14 cellular contexts compared by ENCODE assay signal in genomic region chr1:8587784-8588183, GRCh38.
DNase-seq lines count a peak whose midpoint lies in the region; ATAC-seq and TF ChIP-seq lines count a peak whose summit lies in the region.
"Had no signal": no experiment of that assay in that cellular context is flagged by ENCODE, and none has a peak within 500 bp of the region (broad histone marks: within the 10 kb centered on the region; RNA-seq: fewer than 3 reads in every experiment).

No MANE protein-coding gene starts in this region.

- ATAC-seq in activated T-cell treated with anti-CD3 and anti-CD28 coated beads, Interleukin-2, amount 50 U/mL, for 4 hours, result peak; percentile 38 to 46
- ATAC-seq in upper lobe of left lung (ENCODE audit: low FRiP score in 2 of 2), result no peak
- ATAC-seq in HG03139 (IDR thresholded peaks at IDR 0.05; ENCODE audit: unreplicated experiment), result no peak

- H3K4me3 ChIP-seq in WERI-Rb-1 (ENCODE audit: low read depth, low read length) (no peak overlapping the region), endodermal cell (ENCODE audit: low read length) (no peak overlapping the region), upper lobe of left lung (no peak overlapping the region)

- 61 to 72% methylated on average over 3 to 4 of the region's 5 CpGs for WGBS in endodermal cell (ENCODE audit: insufficient coverage in 1 of 2, insufficient read length in 1 of 2), 2 experiments
- WGBS in upper lobe of left lung, 2 donors, result 58 to 71% methylated on average over 4 of the region's 5 CpGs

- no peak for TF ChIP-seq CTCF in WERI-Rb-1 (IDR thresholded peaks at IDR 0.05; ENCODE audit: low read depth, low read length)
- no peak for TF ChIP-seq CTCF in endodermal cell (conservative IDR thresholded peaks at IDR 0.05)
- no peak for TF ChIP-seq CTCF in progenitor cell of endocrine pancreas (IDR thresholded peaks at IDR 0.05; ENCODE audit: unreplicated experiment)
- no peak for TF ChIP-seq CTCF in upper lobe of left lung (IDR thresholded peaks at IDR 0.05)

- no peak for TF ChIP-seq EP300 in upper lobe of left lung (IDR thresholded peaks at IDR 0.05)

- no peak overlapping the region for H3K9ac ChIP-seq in endodermal cell (ENCODE audit: extremely low read depth, low read length, poor library complexity, severe bottlenecking)

- H3K27ac Mint-ChIP-seq in endodermal cell (peak overlapping the region; percentile 24), progenitor cell of endocrine pancreas (peak overlapping the region; percentile 50)

- peak overlapping the region; percentile 31; the same call in 1 of the 2 replicates for H3K27ac ChIP-seq in WERI-Rb-1
- H3K27ac ChIP-seq in endodermal cell (ENCODE audit: low read depth, low read length), result no peak overlapping the region
- no peak overlapping the region for H3K27ac ChIP-seq in upper lobe of left lung
- H3K27ac ChIP-seq: C4-2B had no signal

- H3K36me3 ChIP-seq in WERI-Rb-1 (peaks cover 6% of the 10 kb centered on the region), endodermal cell (ENCODE audit: control insufficient read depth, insufficient read depth, low read length) (peaks cover 8% of the 10 kb centered on the region), upper lobe of left lung (no peaks in the 10 kb centered on the region)

- H3K36me3 Mint-ChIP-seq in activated T-cell treated with anti-CD3 and anti-CD28 coated beads, Interleukin-2, amount 50 U/mL, for 4 hours (ENCODE audit: insufficient read depth), result peaks cover 3% of the 10 kb centered on the region
- H3K36me3 Mint-ChIP-seq in endodermal cell (ENCODE audit: low read depth) (peaks cover 12% of the 10 kb centered on the region), progenitor cell of endocrine pancreas (ENCODE audit: insufficient read depth) (peaks cover 10% of the 10 kb centered on the region)

- peaks cover 19% of the 10 kb centered on the region for H3K4me1 Mint-ChIP-seq in activated T-cell treated with anti-CD3 and anti-CD28 coated beads, Interleukin-2, amount 50 U/mL, for 4 hours (ENCODE audit: low read depth)
- peaks cover 64% of the 10 kb centered on the region for H3K4me1 Mint-ChIP-seq in endodermal cell
- peaks cover 49% of the 10 kb centered on the region for H3K4me1 Mint-ChIP-seq in progenitor cell of endocrine pancreas (ENCODE audit: low read depth)

- H3K27me3 Mint-ChIP-seq in activated T-cell treated with anti-CD3 and anti-CD28 coated beads, Interleukin-2, amount 50 U/mL, for 4 hours (ENCODE audit: low read depth), result no peaks in the 10 kb centered on the region
- H3K27me3 Mint-ChIP-seq in endodermal cell (ENCODE audit: insufficient read depth) (no peaks in the 10 kb centered on the region), progenitor cell of endocrine pancreas (no peaks in the 10 kb centered on the region)

- H3K4me3 Mint-ChIP-seq in activated T-cell treated with anti-CD3 and anti-CD28 coated beads, Interleukin-2, amount 50 U/mL, for 4 hours, result no peak overlapping the region
- H3K4me3 Mint-ChIP-seq in endodermal cell (no peak overlapping the region), progenitor cell of endocrine pancreas (ENCODE audit: low read depth) (no peak overlapping the region)

- no peaks in the 10 kb centered on the region for H3K9me3 Mint-ChIP-seq in activated T-cell treated with anti-CD3 and anti-CD28 coated beads, Interleukin-2, amount 50 U/mL, for 4 hours
- no peaks in the 10 kb centered on the region for H3K9me3 Mint-ChIP-seq in endodermal cell
- H3K9me3 Mint-ChIP-seq in progenitor cell of endocrine pancreas (ENCODE audit: low read depth), result no peaks in the 10 kb centered on the region

- no peaks in the 10 kb centered on the region for H3K27me3 ChIP-seq in WERI-Rb-1 (ENCODE audit: insufficient read depth, low read depth, severe bottlenecking)
- no peaks in the 10 kb centered on the region for H3K27me3 ChIP-seq in endodermal cell (ENCODE audit: control insufficient read depth, insufficient read depth, low read length, poor library complexity, severe bottlenecking)
- no peaks in the 10 kb centered on the region for H3K27me3 ChIP-seq in upper lobe of left lung

- H3K9me3 ChIP-seq in WERI-Rb-1 (ENCODE audit: severe bottlenecking), result no peaks in the 10 kb centered on the region
- no peaks in the 10 kb centered on the region for H3K9me3 ChIP-seq in endodermal cell (ENCODE audit: control insufficient read depth, low read length)
- H3K9me3 ChIP-seq in upper lobe of left lung, result no peaks in the 10 kb centered on the region

- H3K4me1 ChIP-seq in endodermal cell (ENCODE audit: control insufficient read depth, insufficient read depth, low read length) (peaks cover 25% of the 10 kb centered on the region), upper lobe of left lung (peaks cover 0 to 7% (median 2%) of the 10 kb centered on the region in 4 donors)

- TF ChIP-seq POLR2A in upper lobe of left lung (IDR thresholded peaks at IDR 0.05), result no peak

- no peak for DNase-seq in activated T-cell treated with anti-CD3 and anti-CD28 coated beads, Interleukin-2, amount 50 U/mL, for 4 hours
- DNase-seq in activated T-cell treated with anti-CD3 and anti-CD28 coated beads, Interleukin-2, amount 50 U/mL, for 1 hour, result no peak
- DNase-seq in WERI-Rb-1 (no peak), endodermal cell (no peak), progenitor cell of endocrine pancreas (ENCODE audit: low spot score, unreplicated experiment) (no peak), upper lobe of left lung (no peak), SKM-1 (lab: John Stamatoyannopoulos, UW; ENCODE audit: unreplicated experiment) (no peak)
- DNase-seq: EL, H7, NCI-H1436 treated with DMSO at 0.1 percent for 48 hours, NCI-H2081 treated with DMSO at 0.1 percent for 48 hours, NCI-H524 had no signal

Comparison
In these comparisons a context has a peak if more than half of its experiments do, and no peak if none do; other contexts are left out.
1. ATAC-seq: peak in activated T-cell treated with anti-CD3 and anti-CD28 coated beads, Interleukin-2, amount 50 U/mL, for 4 hours (2 of 2); none in upper lobe of left lung (0 of 2) and HG03139 (single experiment).